Comparison of ENCODE assay signal across 24 cellular contexts in genomic region chr5:180575571-180575970, GRCh38. TPM values are rescaled to one million over a fixed set of nuclear protein-coding genes. Genes with fewer than 3 reads are reported as not detected.
A peak's percentile ranks its signal among the peaks of the same experiment; 100 is the strongest.
DNase-seq lines count a peak whose midpoint lies in the region; ATAC-seq and TF ChIP-seq lines count a peak whose summit lies in the region.
"Had no signal": no experiment of that assay in that cellular context is flagged by ENCODE, and none has a peak within 500 bp of the region (broad histone marks: within the 10 kb centered on the region; RNA-seq: fewer than 3 reads in every experiment).

No MANE protein-coding gene starts in this region.

- H3K4me1 Mint-ChIP-seq in activated CD4-positive, alpha-beta T cell treated with anti-CD3 and anti-CD28 coated beads, Interleukin-2, amount 10 ng/mL, durations not matched to agents 24 days and 14 days = peaks cover 6% of the 10 kb centered on the region
- peaks cover 10% of the 10 kb centered on the region for H3K4me1 Mint-ChIP-seq in HFFc6 (ENCODE audit: low read depth)
- H3K4me1 Mint-ChIP-seq: B cell, IgD-negative memory B cell had no signal

- H3K36me3 Mint-ChIP-seq in activated CD4-positive, alpha-beta T cell treated with anti-CD3 and anti-CD28 coated beads, Interleukin-2, amount 10 ng/mL, durations not matched to agents 24 days and 14 days (ENCODE audit: low read depth) = peaks cover 46% of the 10 kb centered on the region
- peaks cover 17% of the 10 kb centered on the region for H3K36me3 Mint-ChIP-seq in HFFc6 (ENCODE audit: low read depth)

- no peaks in the 10 kb centered on the region for H3K9me3 Mint-ChIP-seq in activated CD4-positive, alpha-beta T cell treated with anti-CD3 and anti-CD28 coated beads, Interleukin-2, amount 10 ng/mL, durations not matched to agents 24 days and 14 days
- no peaks in the 10 kb centered on the region for H3K9me3 Mint-ChIP-seq in HFFc6

- H3K4me3 Mint-ChIP-seq in activated CD4-positive, alpha-beta T cell treated with anti-CD3 and anti-CD28 coated beads, Interleukin-2, amount 10 ng/mL, durations not matched to agents 24 days and 14 days = no peak overlapping the region
- H3K4me3 Mint-ChIP-seq in HFFc6 = no peak overlapping the region
- H3K4me3 Mint-ChIP-seq: B cell, IgD-negative memory B cell had no signal

- no peaks in the 10 kb centered on the region for H3K27me3 Mint-ChIP-seq in activated CD4-positive, alpha-beta T cell treated with anti-CD3 and anti-CD28 coated beads, Interleukin-2, amount 10 ng/mL, durations not matched to agents 24 days and 14 days
- no peaks in the 10 kb centered on the region for H3K27me3 Mint-ChIP-seq in HFFc6 (ENCODE audit: insufficient read depth)
- H3K27me3 Mint-ChIP-seq: B cell, IgD-negative memory B cell had no signal

- peak overlapping the region; percentile 59 for H3K27ac Mint-ChIP-seq in activated CD4-positive, alpha-beta T cell treated with anti-CD3 and anti-CD28 coated beads, Interleukin-2, amount 10 ng/mL, durations not matched to agents 24 days and 14 days
- peak overlapping the region; percentile 4; the same call in 1 of the 2 replicates for H3K27ac Mint-ChIP-seq in HFFc6
- H3K27ac Mint-ChIP-seq: B cell, IgD-negative memory B cell had no signal

- intact Hi-C loops in activated CD4-positive, alpha-beta T cell treated with anti-CD3 and anti-CD28 coated beads, Interleukin-2, amount 10 ng/mL, durations not matched to agents 24 days and 14 days (cut with micrococcal nuclease) = no loop called here

- no peak for TF ChIP-seq CTCF in HFFc6 (IDR thresholded peaks at IDR 0.05)

- no peak for ATAC-seq in GM21528 (IDR thresholded peaks at IDR 0.05; ENCODE audit: low FRiP score, unreplicated experiment)

- no peak for DNase-seq in activated CD4-positive, alpha-beta T cell treated with anti-CD3 and anti-CD28 coated beads, Interleukin-2, amount 10 ng/mL, durations not matched to agents 24 days and 14 days
- DNase-seq in activated CD4-positive, alpha-beta T cell treated with anti-CD3 and anti-CD28 coated beads for 4 hours = no peak
- DNase-seq in HFFc6 = no peak
- DNase-seq in amniotic epithelial cell (ENCODE audit: low read depth) = peak; percentile 43
- DNase-seq in medulla oblongata (ENCODE audit: extremely low spot score) = peak; percentile 13
- no peak for DNase-seq in activated effector memory CD4-positive, alpha-beta T cell treated with Interleukin-2 at 50 U/mL for 16 hours
- DNase-seq in iPS-NIHi7 (ENCODE audit: extremely low spot score) = no peak
- DNase-seq: 8988T, COR-L47, DMS 273 treated with DMSO at 0.1 percent for 48 hours, DND-41, HCEC 1CT, NCI-H1105 treated with DMSO at 0.1 percent for 48 hours, NCI-H1694, NCI-H2081 treated with DMSO at 0.1 percent for 48 hours, NCI-H510A, NCI-H82, OCI-M1, Right ventricle myocardium superior had no signal

RNA-seq across cellular contexts. Expression of gene SCGB3A1, which starts 15.7 kb away (rescaled TPM):
- not detected in 2 replicates for total RNA-seq in activated CD4-positive, alpha-beta T cell treated with anti-CD3 and anti-CD28 coated beads, Interleukin-2, amount 10 ng/mL, durations not matched to agents 24 days and 14 days
- not detected for total RNA-seq in HFFc6 (2021; fragmentation: NEBNext Ultra II Directional; extraction: Animal tissue kit (Norgen Biotek cat#: 25700))
- total RNA-seq: B cell, G401, LHCN-M2, Right ventricle myocardium superior had no signal

Comparison
In these comparisons a context has a peak if more than half of its experiments do, and no peak if none do; other contexts are left out.
1. DNase-seq: peak in amniotic epithelial cell (single experiment) and medulla oblongata (single experiment); none in activated CD4-positive, alpha-beta T cell treated with anti-CD3 and anti-CD28 coated beads, Interleukin-2, amount 10 ng/mL, durations not matched to agents 24 days and 14 days (single experiment), activated CD4-positive, alpha-beta T cell treated with anti-CD3 and anti-CD28 coated beads for 4 hours (0 of 2), HFFc6 (single experiment), activated effector memory CD4-positive, alpha-beta T cell treated with Interleukin-2 at 50 U/mL for 16 hours (single experiment) and iPS-NIHi7 (single experiment).